ENCODE assay signal across 11 cellular contexts in the genomic region with DNA sequence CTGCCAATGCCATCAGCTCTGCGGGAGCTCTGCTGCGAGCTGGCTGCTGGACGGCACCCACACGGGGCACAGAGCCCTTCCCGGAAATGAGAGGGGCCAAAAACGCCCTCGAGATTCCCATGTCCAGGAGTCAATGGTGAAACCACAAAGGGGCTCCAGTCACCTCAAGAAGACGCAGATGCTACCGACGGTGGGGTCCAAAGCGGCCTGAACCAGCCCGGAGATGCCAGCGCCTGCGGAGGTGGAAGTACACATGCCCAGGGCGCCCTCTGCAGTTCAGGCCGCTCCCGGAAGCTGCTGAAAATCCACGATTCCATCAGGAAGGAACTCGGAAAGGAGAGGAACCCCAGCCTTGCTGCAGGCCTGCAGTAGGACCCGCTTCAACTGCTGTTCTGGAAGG.
DNase-seq lines count a peak whose midpoint lies in the region; ATAC-seq and TF ChIP-seq lines count a peak whose summit lies in the region.
"Had no signal": no experiment of that assay in that cellular context is flagged by ENCODE, and none has a peak within 500 bp of the region (broad histone marks: within the 10 kb centered on the region; RNA-seq: fewer than 3 reads in every experiment).

No MANE protein-coding gene starts in this region.

- no peak overlapping the region for H3K9ac ChIP-seq in MM.1S (ENCODE audit: low read length)
- H3K9ac ChIP-seq: BLaER1 treated with 17β-estradiol and CSF1 and Interleukin-3, amounts not matched to agents 10 nM and 100 nM had no signal

- no peak overlapping the region for H2AFZ ChIP-seq in MM.1S (ENCODE audit: low read length)

- DNase-seq in Right ventricle myocardium inferior (ENCODE audit: missing footprints) (peak; percentile 70), cardiac septum (ENCODE audit: low spot score) (no peak), amniotic epithelial cell (ENCODE audit: low read depth) (peak; percentile 8), iPS DF 6.9 (ENCODE audit: low read depth, low spot score) (peak; percentile 52), MM.1S (no peak), GM10266 (ENCODE audit: extremely low spot score) (no peak)
- DNase-seq: gastrocnemius medialis, NCI-H510A had no signal

- no CpG with 5 or more reads among the region's 20 CpGs for WGBS in iPS DF 6.9 (ENCODE audit: insufficient coverage, insufficient read length)

- TF ChIP-seq CTCF in MM.1S (IDR thresholded peaks at IDR 0.05; ENCODE audit: low read length) (no peak), GM10266 (IDR thresholded peaks at IDR 0.05; ENCODE audit: control insufficient read depth, insufficient read depth, low read depth, missing control alignments) (no peak)

- ATAC-seq in Right ventricle myocardium inferior (no peak), GM21723 (IDR thresholded peaks at IDR 0.05; ENCODE audit: unreplicated experiment) (no peak), HG03159 (IDR thresholded peaks at IDR 0.05; ENCODE audit: unreplicated experiment) (no peak)
- ATAC-seq: gastrocnemius medialis had no signal

- H3K36me3 ChIP-seq in iPS DF 6.9 (ENCODE audit: control insufficient read depth, insufficient read depth, low read length) (no peaks in the 10 kb centered on the region), MM.1S (replicated peaks; ENCODE audit: insufficient read depth, low read length) (no peaks in the 10 kb centered on the region)
- H3K36me3 ChIP-seq: BLaER1 treated with 17β-estradiol and CSF1 and Interleukin-3, amounts not matched to agents 10 nM and 100 nM; gastrocnemius medialis had no signal

- H3K9me2 ChIP-seq in MM.1S (replicated peaks; ENCODE audit: insufficient read depth, low read length) = no peaks in the 10 kb centered on the region

- no peak overlapping the region for H3K4me2 ChIP-seq in MM.1S (ENCODE audit: low read depth, low read length)
- H3K4me2 ChIP-seq: BLaER1 treated with 17β-estradiol and CSF1 and Interleukin-3, amounts not matched to agents 10 nM and 100 nM had no signal

- H3K27ac ChIP-seq in iPS DF 6.9 (ENCODE audit: low read length) (no peak overlapping the region), MM.1S (ENCODE audit: low read length) (no peak overlapping the region)
- H3K27ac ChIP-seq: BLaER1 treated with 17β-estradiol and CSF1 and Interleukin-3, amounts not matched to agents 10 nM and 100 nM; gastrocnemius medialis had no signal

- intact Hi-C loops in Right ventricle myocardium inferior (cut with DNase I) = loop anchor here (5.0 kb wide), 1 partner anchor 1032 kb away; no protein-coding TSS in a partner anchor
- intact Hi-C loops in cardiac septum (cut with DNase I) = no loop called here

- H3K27me3 ChIP-seq in iPS DF 6.9 (ENCODE audit: control insufficient read depth, insufficient read depth, low read length) (no peaks in the 10 kb centered on the region), MM.1S (replicated peaks; ENCODE audit: insufficient read depth, low read length) (no peaks in the 10 kb centered on the region)
- H3K27me3 ChIP-seq: BLaER1 treated with 17β-estradiol and CSF1 and Interleukin-3, amounts not matched to agents 10 nM and 100 nM; gastrocnemius medialis had no signal

- H3K9me3 ChIP-seq in iPS DF 6.9 (ENCODE audit: control insufficient read depth, insufficient read depth, low read length) (no peaks in the 10 kb centered on the region), MM.1S (replicated peaks; ENCODE audit: insufficient read depth, low read length) (no peaks in the 10 kb centered on the region)
- H3K9me3 ChIP-seq: BLaER1 treated with 17β-estradiol and CSF1 and Interleukin-3, amounts not matched to agents 10 nM and 100 nM; gastrocnemius medialis had no signal

- H3K4me3 ChIP-seq in iPS DF 6.9 (ENCODE audit: low read length) = no peak overlapping the region
- H3K4me3 ChIP-seq in MM.1S (ENCODE audit: low read length) = no peak overlapping the region
- H3K4me3 ChIP-seq: BLaER1 treated with 17β-estradiol and CSF1 and Interleukin-3, amounts not matched to agents 10 nM and 100 nM; gastrocnemius medialis had no signal

- H3K4me1 ChIP-seq in iPS DF 6.9 (ENCODE audit: control insufficient read depth, insufficient read depth, low read length) (no peaks in the 10 kb centered on the region), MM.1S (ENCODE audit: low read length) (no peaks in the 10 kb centered on the region)
- H3K4me1 ChIP-seq: BLaER1 treated with 17β-estradiol and CSF1 and Interleukin-3, amounts not matched to agents 10 nM and 100 nM; gastrocnemius medialis had no signal

- H4K20me1 ChIP-seq in MM.1S (ENCODE audit: insufficient read depth, low read length) = no peaks in the 10 kb centered on the region
- H4K20me1 ChIP-seq: BLaER1 treated with 17β-estradiol and CSF1 and Interleukin-3, amounts not matched to agents 10 nM and 100 nM had no signal

- no peaks in the 10 kb centered on the region for H3K79me2 ChIP-seq in MM.1S (ENCODE audit: low read length)

- H3F3A ChIP-seq in MM.1S (ENCODE audit: insufficient read depth, low read length) = no peaks in the 10 kb centered on the region

Comparison
In these comparisons a context has a peak if more than half of its experiments do, and no peak if none do; other contexts are left out.
1. DNase-seq: peak in Right ventricle myocardium inferior (single experiment), amniotic epithelial cell (single experiment) and iPS DF 6.9 (single experiment); none in cardiac septum (single experiment), MM.1S (single experiment) and GM10266 (single experiment).